ENCODE assay signal across 8 cellular contexts in the genomic region with DNA sequence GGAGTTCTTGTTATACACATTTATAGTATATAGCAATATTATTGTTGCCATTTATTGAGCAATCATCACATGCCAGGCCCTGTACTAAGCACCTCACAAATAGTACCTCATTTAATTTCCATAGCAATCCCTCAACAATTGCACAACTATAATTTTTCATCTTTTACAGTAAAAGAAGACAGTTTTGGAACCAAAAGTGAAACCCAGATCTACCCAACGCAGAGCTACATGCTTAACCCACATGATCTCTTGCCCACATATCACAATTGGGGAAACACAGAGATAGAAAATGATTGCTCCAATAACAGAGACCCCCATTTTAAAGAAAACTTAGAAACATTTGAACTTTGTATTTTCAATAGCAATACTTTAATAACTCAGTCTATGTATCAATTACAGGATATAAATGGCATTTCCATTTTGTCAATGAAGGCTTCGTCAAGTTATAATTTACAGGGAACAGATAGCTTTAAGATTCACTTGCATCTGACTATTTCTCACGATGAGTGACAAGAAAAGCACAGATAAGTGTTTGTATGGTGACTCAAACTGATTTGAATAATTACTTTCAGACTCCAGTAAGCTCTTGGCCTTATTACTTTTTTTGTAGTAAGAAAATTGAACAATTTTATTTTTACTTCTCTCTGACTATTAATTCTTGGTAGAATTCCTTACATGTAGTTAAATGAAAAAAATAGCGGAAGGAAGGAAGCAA. TPM values are rescaled to one million over a fixed set of nuclear protein-coding genes. Genes with fewer than 3 reads are reported as not detected.
A peak's percentile ranks its signal among the peaks of the same experiment; 100 is the strongest.
DNase-seq lines count a peak whose midpoint lies in the region; ATAC-seq, FAIRE-seq and TF ChIP-seq lines count a peak whose summit lies in the region.

No MANE protein-coding gene starts in this region.

- H3K18ac ChIP-seq in mesenchymal stem cell (ENCODE audit: low read depth in 1 of 2, low read length in 2 of 2): no peak overlapping the region

- no peak overlapping the region for H2BK15ac ChIP-seq in mesenchymal stem cell (ENCODE audit: low read depth, poor library complexity, severe bottlenecking)

- no peak overlapping the region for H2BK5ac ChIP-seq in mesenchymal stem cell (ENCODE audit: low read depth, low read length, poor library complexity, severe bottlenecking)

- WGBS in mesenchymal stem cell: 98% methylated on average over 3 of the region's 4 CpGs

- H2BK120ac ChIP-seq in mesenchymal stem cell (ENCODE audit: low read depth, low read length): no peak overlapping the region

- H3K4me2 ChIP-seq in mesenchymal stem cell (ENCODE audit: low read length, poor library complexity, severe bottlenecking): no peak overlapping the region

- CTCF ChIA-PET in HEK293 (lab: Yijun Ruan, JAX): interaction anchor here (0.6 kb wide), 1 partner anchor 154 kb away, joined by 3 read pairs; no protein-coding TSS in a partner anchor

- no peak overlapping the region for H2BK12ac ChIP-seq in mesenchymal stem cell (ENCODE audit: low read length in 2 of 2)

- no peak overlapping the region for H2AK5ac ChIP-seq in mesenchymal stem cell (ENCODE audit: low read length, severe bottlenecking)

- no peak overlapping the region for H3K4me3 ChIP-seq in HEK293 (ENCODE audit: low read depth, low read length)
- H3K4me3 ChIP-seq in mesenchymal stem cell (ENCODE audit: insufficient read depth in 1 of 2, low read depth in 1 of 2, low read length in 2 of 2): peak overlapping the region in 1 of 2 experiments; percentile 66

- no peaks in the 10 kb centered on the region for H3K79me1 ChIP-seq in mesenchymal stem cell (replicated peaks; ENCODE audit: low read length, poor library complexity, severe bottlenecking)

- H3K36me3 ChIP-seq in HEK293 (ENCODE audit: control insufficient read depth in 2 of 2, insufficient read depth in 1 of 2, low read length in 2 of 2) (no peaks in the 10 kb centered on the region), mesenchymal stem cell (ENCODE audit: control insufficient read depth in 1 of 2, insufficient read depth in 2 of 2, low read depth in 1 of 2, low read length in 2 of 2) (no peaks in the 10 kb centered on the region)

- H3K4ac ChIP-seq in mesenchymal stem cell (ENCODE audit: low read depth in 1 of 2, low read length in 2 of 2): no peak overlapping the region

- H2AFZ ChIP-seq in mesenchymal stem cell (ENCODE audit: low read depth, low read length): no peak overlapping the region

- peak; percentile 84 for ATAC-seq in GM18858 (IDR thresholded peaks at IDR 0.05; ENCODE audit: unreplicated experiment)

- H3K27ac ChIP-seq in HEK293 (ENCODE audit: extremely low read depth, low read depth, low read length): no peak overlapping the region
- no peak overlapping the region for H3K27ac ChIP-seq in mesenchymal stem cell (ENCODE audit: low read length, poor library complexity, severe bottlenecking)

- no peak for FAIRE-seq in urothelium cell line (lab: Jason Lieb, UNC)

- POLR2A ChIA-PET in HEK293 (lab: Yijun Ruan, JAX): no interaction called here

- TF ChIP-seq CTCF in HEK293 (tag by site-specific recombination; IDR thresholded peaks at IDR 0.05): no peak

- H3K23ac ChIP-seq in mesenchymal stem cell (ENCODE audit: low read length in 2 of 2): no peak overlapping the region

- no peaks in the 10 kb centered on the region for H3K9me3 ChIP-seq in HEK293 (ENCODE audit: control insufficient read depth, insufficient read depth, low read depth, low read length)
- no peaks in the 10 kb centered on the region for H3K9me3 ChIP-seq in mesenchymal stem cell (ENCODE audit: control insufficient read depth, low read length)

- no peak overlapping the region for H4K8ac ChIP-seq in mesenchymal stem cell (ENCODE audit: low read length)

- H3K14ac ChIP-seq in mesenchymal stem cell (ENCODE audit: low read length in 2 of 2): no peak overlapping the region

- no peak overlapping the region for H4K91ac ChIP-seq in mesenchymal stem cell (ENCODE audit: low read length)

- H3K27me3 ChIP-seq in mesenchymal stem cell (ENCODE audit: control insufficient read depth in 1 of 2, insufficient read depth in 1 of 2, low read length in 2 of 2): no peaks in the 10 kb centered on the region

- DNase-seq in MV-4-11 (lab: John Stamatoyannopoulos, UW): peak; percentile 78
- DNase-seq in mesenchymal stem cell: no peak
- no peak for DNase-seq in SIG-M5 treated with dmso at 0.1 percent for 504 hours (lab: John Stamatoyannopoulos, UW; ENCODE audit: unreplicated experiment)
- no peak for DNase-seq in urothelium cell line (ENCODE audit: low spot score)
- no peak for DNase-seq in GF-D8 (lab: John Stamatoyannopoulos, UW)
- no peak for DNase-seq in activated effector memory CD4-positive, alpha-beta T cell treated with anti-CD3 and anti-CD28 coated beads, Interleukin-2, amount 50 U/mL, for 16 hours

- peak overlapping the region; percentile 91 for H3K9ac ChIP-seq in mesenchymal stem cell (ENCODE audit: low read length)

- no peaks in the 10 kb centered on the region for H3K4me1 ChIP-seq in HEK293 (ENCODE audit: control insufficient read depth, insufficient read depth, low read length)
- no peaks in the 10 kb centered on the region for H3K4me1 ChIP-seq in mesenchymal stem cell (ENCODE audit: control insufficient read depth, insufficient read depth, low read depth, low read length)

TF ChIP-seq in HEK293, 187 proteins besides CTCF, POLR2A, EP300 and RAD21:
- no peak for TF ChIP-seq ZNF221 (tag by site-specific recombination; IDR thresholded peaks at IDR 0.05; ENCODE audit: borderline replicate concordance)
- TF ChIP-seq MZF1 (tag by site-specific recombination; IDR thresholded peaks at IDR 0.05; ENCODE audit: borderline replicate concordance): 0 out of 2 replicates have a peak, but pooled peaks have one; percentile 22
TF ChIP-seq in HEK293: peak in this region for 1.

RNA-seq across cellular contexts. Expression of a gene that starts 38.7 kb away (rescaled TPM):
- 83.5 TPM for polyA plus RNA-seq in mesenchymal stem cell (2013, experiment 1 of 2)
- polyA plus RNA-seq in mesenchymal stem cell (2013, experiment 2 of 2): 86.8 TPM

RNA-seq across cellular contexts. Expression of a gene that starts 39.9 kb away (rescaled TPM):
- polyA plus RNA-seq in mesenchymal stem cell (2013, experiment 1 of 2): 0.55 TPM
- polyA plus RNA-seq in mesenchymal stem cell (2013, experiment 2 of 2): 0.55 TPM
